Comparison of ENCODE assay signal across 11 cellular contexts in genomic region chr22:17779286-17780115, GRCh38. TPM values are rescaled to one million over a fixed set of nuclear protein-coding genes. Genes with fewer than 3 reads are reported as not detected.
DNase-seq lines count a peak whose midpoint lies in the region; ATAC-seq, FAIRE-seq and TF ChIP-seq lines count a peak whose summit lies in the region.
"Had no signal": no experiment of that assay in that cellular context is flagged by ENCODE, and none has a peak within 500 bp of the region (broad histone marks: within the 10 kb centered on the region; RNA-seq: fewer than 3 reads in every experiment).

No MANE protein-coding gene starts in this region.

- intact Hi-C loops in GM12878 (cut with micrococcal nuclease; ENCODE audit: unreplicated experiment) (loop anchor here (1.0 to 10.0 kb wide), 3 partner anchors 16 to 215 kb away; partner anchors contain the start of gene ATP6V1E1), tibial artery (cut with DNase I; ENCODE audit: low total_unique reads) (loop anchor here (10.0 kb wide), 1 partner anchor 225 kb away; no protein-coding TSS in a partner anchor)

- peak; percentile 41 for DNase-seq in ELF-1 (ENCODE audit: low read depth, low spot score)
- DNase-seq in GM12878 (ENCODE audit: low read depth, low spot score), result peak; percentile 83
- DNase-seq in NCI-H2029 (lab: John Stamatoyannopoulos, UW), result no peak
- DNase-seq in pons (ENCODE audit: low spot score), result no peak
- DNase-seq in tibial artery, result no peak
- DNase-seq: NCI-H446 treated with DMSO at 0.1 percent for 48 hours had no signal

- H3K9me3 ChIP-seq in GM12878 (replicated peaks; ENCODE audit: control insufficient read depth, insufficient read depth, low read length) (no peaks in the 10 kb centered on the region; the same call in 2 of the 3 replicates), tibial artery (no peaks in the 10 kb centered on the region)
- H3K9me3 ChIP-seq: heart left ventricle had no signal

- H3K9ac ChIP-seq in GM12878 (ENCODE audit: control insufficient read depth, insufficient read depth, low read length), result peak overlapping the region; percentile 95

- no peak overlapping the region for H2AFZ ChIP-seq in GM12878 (ENCODE audit: control insufficient read depth, low read depth, low read length)

- RAD21 ChIA-PET in GM12878 (lab: Charles Lee; ENCODE audit: unreplicated experiment), result interaction anchor here (0.7 to 4.5 kb wide), 9 partner anchors 8 to 297 kb away, joined by 3 to 77 read pairs (median 4); no protein-coding TSS in a partner anchor

- CTCF ChIA-PET in GM12878 (lab: Yijun Ruan, JAX), result interaction anchor here (0.7 to 6.4 kb wide), 12 partner anchors 8 to 296 kb away, joined by 3 to 70 read pairs (median 5); no protein-coding TSS in a partner anchor

- TF ChIP-seq RAD21 in GM12878 (IDR thresholded peaks at IDR 0.05; ENCODE audit: insufficient read depth, low read depth, low read length), result no peak

- H3K27ac ChIP-seq in GM12878 (ENCODE audit: control insufficient read depth, insufficient read depth) (peak overlapping the region; percentile 98), tibial artery (no peak overlapping the region)
- H3K27ac ChIP-seq: heart left ventricle had no signal

- no peaks in the 10 kb centered on the region for H3K27me3 ChIP-seq in GM12878 (replicated peaks in 1 of 2; ENCODE audit: control insufficient read depth in 2 of 2, insufficient read depth in 2 of 2, low read length in 1 of 2)
- peaks cover 0 to 22% of the 10 kb centered on the region in 2 donors for H3K27me3 ChIP-seq in tibial artery
- H3K27me3 ChIP-seq: heart left ventricle had no signal

- WGBS in GM12878 (ENCODE audit: insufficient coverage, insufficient replicate concordance, low lambda C conversion rate, missing lambda C conversion rate), result 39% methylated on average over 27 of the region's 27 CpGs

- TF ChIP-seq EP300 in GM12878 (IDR thresholded peaks at IDR 0.05; ENCODE audit: borderline replicate concordance in 1 of 2, control insufficient read depth in 1 of 2, low read depth in 2 of 2, low read length in 2 of 2), result peak; percentile 32 to 54; a peak in 1 of 4 replicates

- H3K4me2 ChIP-seq in GM12878 (ENCODE audit: control insufficient read depth, insufficient read depth), result peak overlapping the region; percentile 92

- no peaks in the 10 kb centered on the region for H4K20me1 ChIP-seq in GM12878 (ENCODE audit: control insufficient read depth, insufficient read depth)

- SMC1A ChIA-PET in GM12878 (lab: Charles Lee; ENCODE audit: uncharacterized antibody, unreplicated experiment), result interaction anchor here (0.9 to 3.7 kb wide), 15 partner anchors 8 to 296 kb away, joined by 3 to 24 read pairs (median 5); no protein-coding TSS in a partner anchor

- H3K4me1 ChIP-seq in GM12878 (ENCODE audit: control insufficient read depth, insufficient read depth, low read length) (peaks cover 47% of the 10 kb centered on the region), tibial artery (peaks cover 0 to 27% (median 12%) of the 10 kb centered on the region in 4 donors)

- in situ Hi-C loops in GM12878 (cut with MboI), result no loop called here

- TF ChIP-seq CTCF in GM12878 (IDR thresholded peaks at IDR 0.05 in 2 of 3, conservative IDR thresholded peaks at IDR 0.05 in 1 of 3; ENCODE audit: control insufficient read depth in 2 of 3, extremely low read depth in 1 of 3, insufficient read depth in 1 of 3, low read depth in 3 of 3, low read length in 3 of 3), result no peak
- no peak for TF ChIP-seq CTCF in tibial artery (IDR thresholded peaks at IDR 0.05)

- H3K79me2 ChIP-seq in GM12878 (ENCODE audit: control insufficient read depth, insufficient read depth, low read length), result peaks cover 38% of the 10 kb centered on the region

- H3K4me3 ChIP-seq in GM12878 (peak overlapping the region; percentile 91), tibial artery (no peak overlapping the region)
- H3K4me3 ChIP-seq: heart left ventricle had no signal

- POLR2A ChIA-PET in GM12878 (lab: Charles Lee), result interaction anchor here (0.5 to 6.7 kb wide), 5 partner anchors 9 to 1447 kb away, joined by 3 to 85 read pairs (median 5); no protein-coding TSS in a partner anchor

- peak; percentile 65 for TF ChIP-seq POLR2A in GM19099 (IDR thresholded peaks at IDR 0.05; ENCODE audit: extremely low read depth, insufficient read length, low read depth)
- peak; percentile 79 for TF ChIP-seq POLR2A in GM12878 (IDR thresholded peaks at IDR 0.05; ENCODE audit: low read depth, low read length)

- ATAC-seq in HG03565 (IDR thresholded peaks at IDR 0.05; ENCODE audit: unreplicated experiment) (peak; percentile 32), GM12878 (peak; percentile 59), HG02571 (IDR thresholded peaks at IDR 0.05; ENCODE audit: unreplicated experiment) (no peak)
- ATAC-seq: heart left ventricle had no signal

- FAIRE-seq in GM12878 (lab: Jason Lieb, UNC), result peak; percentile 89
- FAIRE-seq: G401.6 had no signal

- no TSS peak for BruUV-seq in GM12878 (replicated peaks; lab: Mats Ljungman, UMichigan)

- no peaks in the 10 kb centered on the region; a peak in 1 of 4 replicates for H3K36me3 ChIP-seq in GM12878 (ENCODE audit: control insufficient read depth in 2 of 2, insufficient read depth in 2 of 2, low read length in 1 of 2)
- no peaks in the 10 kb centered on the region for H3K36me3 ChIP-seq in tibial artery
- H3K36me3 ChIP-seq: heart left ventricle had no signal

TF ChIP-seq in GM12878, 131 proteins besides CTCF, POLR2A, EP300 and RAD21 (continues in another document):
- TF ChIP-seq MLLT1 (IDR thresholded peaks at IDR 0.05) (peak; percentile 75), MTA3 (IDR thresholded peaks at IDR 0.05; ENCODE audit: borderline replicate concordance, low read length) (no peak), MTA2 (IDR thresholded peaks at IDR 0.05; ENCODE audit: low read depth) (peak; percentile 63), CHD4 (IDR thresholded peaks at IDR 0.05) (0 out of 2 replicates have a peak, but pooled peaks have one; percentile 49), CUX1 (IDR thresholded peaks at IDR 0.05; ENCODE audit: insufficient replicate concordance, low read depth, low read length) (no peak)

RNA-seq across cellular contexts. Expression of gene BID, which starts 5.2 kb away (rescaled TPM):
- total RNA-seq in GM12878 (2013; cell fraction: nucleolus; rRNA removed), result 36.6 and 37.1 TPM in 2 replicates
- 166 and 179 TPM in 2 replicates for total RNA-seq in GM12878 (2014; rRNA removed)
- total RNA-seq in GM12878 (2014; rRNA removed; fragmentation: Illumina TruSeq; extraction: Trizol), result 56.4 and 65.9 TPM in 2 replicates
- total RNA-seq in GM12878 (2021), result 126 and 131 TPM in 2 replicates
- polyA plus RNA-seq in GM12878 (2011; ENCODE audit: low read depth), result 51.7 TPM
- 79.3 and 145 TPM in 2 replicates for polyA plus RNA-seq in GM12878 (2011; rRNA removed)
- 332 and 398 TPM in 2 replicates for polyA plus RNA-seq in GM12878 (2011; cell fraction: cytosol; rRNA removed)
- 195 and 197 TPM in 2 replicates for polyA plus RNA-seq in GM12878 (2011; cell fraction: nucleus; rRNA removed)
- 71.3 and 110 TPM in 2 replicates for polyA plus RNA-seq in GM12878 (2012)
- polyA plus RNA-seq in GM12878 (2014; fragmentation: Illumina TruSeq; extraction: Trizol), result 30.8 and 38.9 TPM in 2 replicates
- polyA plus RNA-seq in GM12878 (2014; fragmentation: Nextera tagmentation; extraction: Ambion mirVana), result 10 to 100 TPM in 1 of 2 experiments, 1 to 10 TPM in 1; 7.9 to 16.9 TPM
- 241 and 247 TPM in 2 replicates for polyA plus RNA-seq in GM12878 (2014; rRNA removed)
- 100 to 1,000 TPM; 186 to 203 TPM for polyA plus RNA-seq in GM12878 (2016; fragmentation: Nextera tagmentation; extraction: Ambion mirVana)
- 35.4 and 90.0 TPM in 2 replicates for polyA minus RNA-seq in GM12878 (2011; rRNA and poly(A)+ RNA removed)
- polyA minus RNA-seq in GM12878 (2011; cell fraction: cytosol; rRNA and poly(A)+ RNA removed), result 31.7 and 32.0 TPM in 2 replicates
- 8.3 and 16.3 TPM in 2 replicates for polyA minus RNA-seq in GM12878 (2011; cell fraction: nucleus; rRNA and poly(A)+ RNA removed)

Comparison
In these comparisons a context has a peak if more than half of its experiments do, and no peak if none do; other contexts are left out.
1. DNase-seq: peak in ELF-1 (single experiment) and GM12878 (single experiment); none in NCI-H2029 (single experiment), pons (single experiment) and tibial artery (0 of 2).